Comparison of ENCODE assay signal across 15 cellular contexts in genomic region chr19:35797663-35798062, GRCh38. TPM values are rescaled to one million over a fixed set of nuclear protein-coding genes. Genes with fewer than 3 reads are reported as not detected.
DNase-seq lines count a peak whose midpoint lies in the region; ATAC-seq, FAIRE-seq and TF ChIP-seq lines count a peak whose summit lies in the region.
"Had no signal": no experiment of that assay in that cellular context is flagged by ENCODE, and none has a peak within 500 bp of the region (broad histone marks: within the 10 kb centered on the region; RNA-seq: fewer than 3 reads in every experiment).

No MANE protein-coding gene starts in this region.

- H4K20me1 ChIP-seq in K562 (replicated peaks; ENCODE audit: control insufficient read depth, insufficient read depth, low read length), result no peaks in the 10 kb centered on the region

- peak overlapping the region; percentile 80 for H2AFZ ChIP-seq in K562 (ENCODE audit: low read depth, low read length)

- no peak for TF ChIP-seq POLR2A in K562 (conservative IDR thresholded peaks at IDR 0.05)
- TF ChIP-seq POLR2A in right lobe of liver (IDR thresholded peaks at IDR 0.05), result peak; percentile 22
- TF ChIP-seq POLR2A in upper lobe of left lung (IDR thresholded peaks at IDR 0.05), result no peak

- TF ChIP-seq EP300 in K562 (IDR thresholded peaks at IDR 0.05; ENCODE audit: low read length) (no peak), upper lobe of left lung (IDR thresholded peaks at IDR 0.05) (no peak)

- DNase-seq in right cardiac atrium (peak in 1 of 3 donors; percentile 55), right atrium auricular region (ENCODE audit: low spot score) (no peak), K562 (ENCODE audit: extremely low read depth in 1 of 4, low spot score in 3 of 4) (peak; percentile 27 to 44 (median 42)), right lobe of liver (peak; percentile 52 to 77 (median 60)), upper lobe of left lung (peak in 1 of 2 donors; percentile 61), T-helper 9 cell (no peak)
- no peak for DNase-seq in CD8-positive, alpha-beta memory T cell
- DNase-seq: activated effector memory CD4-positive, alpha-beta T cell treated with anti-CD3 and anti-CD28 coated beads, Interleukin-2, amount 50 U/mL, for 16 hours; CD4-positive, alpha-beta T cell; cerebellar nuclear complex; NCI-H510A had no signal

- no peaks in the 10 kb centered on the region for H3K9me3 ChIP-seq in right cardiac atrium (ENCODE audit: control insufficient read depth, low read length)
- H3K9me3 ChIP-seq in right atrium auricular region, result no peaks in the 10 kb centered on the region
- no peaks in the 10 kb centered on the region; the same call in 1 of the 2 replicates for H3K9me3 ChIP-seq in K562 (replicated peaks; ENCODE audit: control insufficient read depth, insufficient read depth, low read depth, low read length)
- no peaks in the 10 kb centered on the region for H3K9me3 ChIP-seq in right lobe of liver
- H3K9me3 ChIP-seq in upper lobe of left lung, result no peaks in the 10 kb centered on the region
- no peaks in the 10 kb centered on the region for H3K9me3 ChIP-seq in CD8-positive, alpha-beta memory T cell (ENCODE audit: low read length)

- intact Hi-C loops in right cardiac atrium (cut with DNase I) (no loop called here), K562 (cut with micrococcal nuclease) (no loop called here), right lobe of liver (cut with DNase I) (no loop called here)

- peak overlapping the region in 1 of 7 donors; percentile 37 for H3K4me3 Mint-ChIP-seq in CD8-positive, alpha-beta memory T cell
- H3K4me3 Mint-ChIP-seq: CD4-positive, alpha-beta T cell; neural crest cell had no signal

- TF ChIP-seq CTCF in right atrium auricular region (IDR thresholded peaks at IDR 0.05) (no peak), K562 (IDR thresholded peaks at IDR 0.05 in 2 of 3, conservative IDR thresholded peaks at IDR 0.05 in 1 of 3; ENCODE audit: insufficient read depth in 2 of 3, low read depth in 1 of 3, low read length in 3 of 3) (no peak), right lobe of liver (IDR thresholded peaks at IDR 0.05) (no peak), upper lobe of left lung (IDR thresholded peaks at IDR 0.05) (no peak)

- WGBS in right cardiac atrium, result 3% methylated on average over 15 of the region's 15 CpGs
- 14% methylated on average over 5 of the region's 15 CpGs for whole genome bisulfite sequencing in K562 (ENCODE audit: insufficient coverage, low coverage, missing lambda C conversion rate)
- WGBS in right lobe of liver (ENCODE audit: insufficient coverage, low coverage, low lambda C conversion rate, missing lambda C conversion rate), result 0% methylated on average over 3 of the region's 15 CpGs
- 3 to 8% methylated on average over 11 to 13 of the region's 15 CpGs for WGBS in upper lobe of left lung, 2 donors

- H3K36me3 Mint-ChIP-seq in CD8-positive, alpha-beta memory T cell, result no peaks in the 10 kb centered on the region

- no peak overlapping the region for H3K27ac Mint-ChIP-seq in CD8-positive, alpha-beta memory T cell
- H3K27ac Mint-ChIP-seq: CD4-positive, alpha-beta T cell had no signal

- no TSS peak for BruUV-seq in K562 (replicated peaks; lab: Mats Ljungman, UMichigan)

- in situ Hi-C loops in K562 (cut with MboI), result no loop called here

- no peaks in the 10 kb centered on the region for H3K9me1 ChIP-seq in K562 (ENCODE audit: control insufficient read depth, insufficient read depth, low read length)

- H3K4me3 ChIP-seq in right cardiac atrium (ENCODE audit: low read length) (no peak overlapping the region), right atrium auricular region (peak overlapping the region in 1 of 2 donors; percentile 24), K562 (no peak overlapping the region), right lobe of liver (no peak overlapping the region), upper lobe of left lung (no peak overlapping the region)
- H3K4me3 ChIP-seq in CD8-positive, alpha-beta memory T cell (ENCODE audit: low read length), result no peak overlapping the region

- H3K27me3 Mint-ChIP-seq in CD8-positive, alpha-beta memory T cell, result peaks cover 19 to 40% of the 10 kb centered on the region in 2 donors

- no peaks in the 10 kb centered on the region for H3K79me2 ChIP-seq in K562 (ENCODE audit: control insufficient read depth, insufficient read depth, low read length)

- CTCF ChIA-PET in K562 (lab: Yijun Ruan, JAX; ENCODE audit: low intra/inter-chr PET ratio), result no interaction called here
- CTCF ChIA-PET in CD8-positive, alpha-beta memory T cell (lab: Charles Lee), result no interaction called here

- H3K27me3 ChIP-seq in right cardiac atrium (ENCODE audit: control insufficient read depth, insufficient read depth) (no peaks in the 10 kb centered on the region), right atrium auricular region (peaks cover 0 to 6% of the 10 kb centered on the region in 2 donors), K562 (ENCODE audit: control insufficient read depth in 2 of 2, insufficient read depth in 2 of 2, low read length in 2 of 2) (no peaks in the 10 kb centered on the region; a peak in 1 of 5 replicates), right lobe of liver (no peaks in the 10 kb centered on the region), upper lobe of left lung (peaks cover 0 to 11% (median 2%) of the 10 kb centered on the region in 4 donors)
- H3K27me3 ChIP-seq in CD8-positive, alpha-beta memory T cell (ENCODE audit: insufficient read depth, low read length, poor library complexity, severe bottlenecking), result no peaks in the 10 kb centered on the region

- H3K4me1 ChIP-seq in right cardiac atrium (ENCODE audit: control insufficient read depth, insufficient read depth, low read length), result no peaks in the 10 kb centered on the region
- H3K4me1 ChIP-seq in right atrium auricular region, result peaks cover 0 to 6% of the 10 kb centered on the region in 2 donors
- peaks cover 0 to 21% of the 10 kb centered on the region in 2 experiments; a peak in 3 of 5 replicates for H3K4me1 ChIP-seq in K562 (replicated peaks in 1 of 2; ENCODE audit: control insufficient read depth in 2 of 2, insufficient read depth in 2 of 2, low read length in 2 of 2)
- no peaks in the 10 kb centered on the region for H3K4me1 ChIP-seq in right lobe of liver
- peaks cover 0 to 11% (median 0%) of the 10 kb centered on the region in 4 donors for H3K4me1 ChIP-seq in upper lobe of left lung
- no peaks in the 10 kb centered on the region for H3K4me1 ChIP-seq in CD8-positive, alpha-beta memory T cell (ENCODE audit: insufficient read depth, low read length)

- peaks cover 0 to 6% (median 0%) of the 10 kb centered on the region in 3 donors for H3K4me1 Mint-ChIP-seq in CD8-positive, alpha-beta memory T cell
- H3K4me1 Mint-ChIP-seq: neural crest cell had no signal

- H3K9ac ChIP-seq in K562 (ENCODE audit: insufficient read depth in 1 of 2, low read depth in 2 of 2, low read length in 2 of 2), result peak overlapping the region in 1 of 2 experiments; percentile 79; a peak in 2 of 4 replicates

- no peak for FAIRE-seq in K562 (lab: Jason Lieb, UNC)

- H3K36me3 ChIP-seq in right atrium auricular region, result no peaks in the 10 kb centered on the region
- H3K36me3 ChIP-seq in K562 (ENCODE audit: control insufficient read depth, insufficient read depth, low read length), result no peaks in the 10 kb centered on the region
- H3K36me3 ChIP-seq in right lobe of liver, result peaks cover 0 to 6% (median 0%) of the 10 kb centered on the region in 4 donors
- H3K36me3 ChIP-seq in upper lobe of left lung, result no peaks in the 10 kb centered on the region
- H3K36me3 ChIP-seq in CD8-positive, alpha-beta memory T cell (ENCODE audit: insufficient read depth, low read length), result no peaks in the 10 kb centered on the region

- no peak for TF ChIP-seq RAD21 in K562 (CRISPR knock-in tag; conservative IDR thresholded peaks at IDR 0.05 in 1 of 2, IDR thresholded peaks at IDR 0.05 in 1 of 2)

- peak; percentile 38 for ATAC-seq in right cardiac atrium
- ATAC-seq in K562, result peak; percentile 62
- peak; percentile 77 to 81 (median 79) for ATAC-seq in right lobe of liver
- ATAC-seq in upper lobe of left lung (ENCODE audit: low FRiP score in 2 of 2), result peak; percentile 23 to 40
- ATAC-seq in HG02759 (IDR thresholded peaks at IDR 0.05; ENCODE audit: unreplicated experiment), result no peak

- H3K27ac ChIP-seq in right cardiac atrium (ENCODE audit: low read length) (no peak overlapping the region), right atrium auricular region (no peak overlapping the region), K562 (ENCODE audit: extremely low read depth, low read depth, low read length) (no peak overlapping the region), right lobe of liver (no peak overlapping the region), upper lobe of left lung (no peak overlapping the region)
- H3K27ac ChIP-seq in CD8-positive, alpha-beta memory T cell (ENCODE audit: low read depth, low read length), result no peak overlapping the region

- H3K9me3 Mint-ChIP-seq in CD8-positive, alpha-beta memory T cell, result no peaks in the 10 kb centered on the region
- H3K9me3 Mint-ChIP-seq: CD4-positive, alpha-beta T cell; neural crest cell had no signal

- no peak overlapping the region for H3K4me2 ChIP-seq in K562 (ENCODE audit: insufficient read depth, low read length)

- POLR2A ChIA-PET in K562 (lab: Yijun Ruan, JAX), result no interaction called here
- POLR2A ChIA-PET in CD8-positive, alpha-beta memory T cell (lab: Charles Lee), result no interaction called here

RNA-seq across cellular contexts. Expression of gene PRODH2, which starts 15.0 kb away (rescaled TPM):
- not detected for total RNA-seq in right cardiac atrium
- not detected for polyA plus RNA-seq in right cardiac atrium
- not detected for total RNA-seq in right atrium auricular region
- not detected in 2 replicates for total RNA-seq in K562 (2011; cell fraction: chromatin; rRNA removed; ENCODE audit: low replicate concordance)
- not detected in 2 replicates for total RNA-seq in K562 (2011; cell fraction: nucleolus; rRNA removed)
- total RNA-seq in K562 (2011; cell fraction: nucleoplasm; rRNA removed), result not detected in 2 replicates
- not detected in 2 replicates for total RNA-seq in K562 (2014; rRNA removed)
- not detected in 2 replicates for total RNA-seq in K562 (2014; rRNA removed; fragmentation: Illumina TruSeq; extraction: Trizol)
- not detected in 2 replicates for total RNA-seq in K562 (2015; rRNA removed; fragmentation: Illumina TruSeq; extraction: Trizol)
- total RNA-seq in K562 (2021), result not detected in 2 replicates
- not detected in 2 replicates for polyA plus RNA-seq in K562 (2011; rRNA removed)
- polyA plus RNA-seq in K562 (2011; cell fraction: cytosol; rRNA removed), result not detected in 2 replicates
- polyA plus RNA-seq in K562 (2011; cell fraction: nucleus; rRNA removed), result not detected in 2 replicates
- polyA plus RNA-seq in K562 (2012), result 0.04 TPM in 1 of 2 replicates, not detected in the other
- polyA plus RNA-seq in K562 (2014; fragmentation: Illumina TruSeq; extraction: Trizol), result not detected in 2 replicates
- polyA plus RNA-seq in K562 (2014; fragmentation: Nextera tagmentation; extraction: Ambion mirVana), result not detected
- not detected in 2 replicates for polyA plus RNA-seq in K562 (2014; rRNA removed)
- polyA minus RNA-seq in K562 (2011; rRNA and poly(A)+ RNA removed), result not detected in 2 replicates
- polyA minus RNA-seq in K562 (2011; cell fraction: cytosol; rRNA and poly(A)+ RNA removed), result not detected in 2 replicates
- not detected in 2 replicates for polyA minus RNA-seq in K562 (2011; cell fraction: nucleus; rRNA and poly(A)+ RNA removed)
- 100 to 1,000 TPM in 4 of 6 experiments, 10 to 100 TPM in 2; 60.3 to 281 (median 134) TPM for total RNA-seq in right lobe of liver
- total RNA-seq in upper lobe of left lung, result not detected
- total RNA-seq in CD8-positive, alpha-beta memory T cell, result not detected
- polyA plus RNA-seq in CD8-positive, alpha-beta memory T cell, result not detected
- total RNA-seq: CD4-positive, alpha-beta T cell; fibroblast of lung; kidney epithelial cell; neural crest cell had no signal
- polyA plus RNA-seq: fibroblast of lung had no signal

RNA-seq across cellular contexts. Expression of gene ARHGAP33, which starts 22.3 kb away (rescaled TPM):
- total RNA-seq in right cardiac atrium, result 10 to 100 TPM in 1 of 4 donors, 1 to 10 TPM in 3; 1.5 to 11.8 (median 4.9) TPM
- 4.3 TPM for polyA plus RNA-seq in right cardiac atrium
- 1 to 10 TPM; 1.3 to 1.4 TPM for total RNA-seq in right atrium auricular region
- total RNA-seq in K562 (2011; cell fraction: chromatin; rRNA removed; ENCODE audit: low replicate concordance), result 35.5 and 126 TPM in 2 replicates
- 56.0 and 101 TPM in 2 replicates for total RNA-seq in K562 (2011; cell fraction: nucleolus; rRNA removed)
- 38.6 and 40.3 TPM in 2 replicates for total RNA-seq in K562 (2011; cell fraction: nucleoplasm; rRNA removed)
- total RNA-seq in K562 (2014; rRNA removed), result 1.2 and 3.3 TPM in 2 replicates
- total RNA-seq in K562 (2014; rRNA removed; fragmentation: Illumina TruSeq; extraction: Trizol), result 0.41 and 1.0 TPM in 2 replicates
- 1.2 and 1.6 TPM in 2 replicates for total RNA-seq in K562 (2015; rRNA removed; fragmentation: Illumina TruSeq; extraction: Trizol)
- 13.0 and 26.6 TPM in 2 replicates for total RNA-seq in K562 (2021)
- polyA plus RNA-seq in K562 (2011; rRNA removed), result 1.9 and 10.4 TPM in 2 replicates
- polyA plus RNA-seq in K562 (2011; cell fraction: cytosol; rRNA removed), result 3.1 and 4.1 TPM in 2 replicates
- 68.3 and 69.9 TPM in 2 replicates for polyA plus RNA-seq in K562 (2011; cell fraction: nucleus; rRNA removed)
- 39.5 and 41.4 TPM in 2 replicates for polyA plus RNA-seq in K562 (2012)
- 4.9 and 10.3 TPM in 2 replicates for polyA plus RNA-seq in K562 (2014; fragmentation: Illumina TruSeq; extraction: Trizol)
- polyA plus RNA-seq in K562 (2014; fragmentation: Nextera tagmentation; extraction: Ambion mirVana), result under 1 TPM in 1 of 2 experiments, not detected in 1; 0.06 TPM
- 11.1 and 14.9 TPM in 2 replicates for polyA plus RNA-seq in K562 (2014; rRNA removed)
- polyA minus RNA-seq in K562 (2011; rRNA and poly(A)+ RNA removed), result 3.1 and 5.0 TPM in 2 replicates
- polyA minus RNA-seq in K562 (2011; cell fraction: cytosol; rRNA and poly(A)+ RNA removed), result 2.6 and 4.1 TPM in 2 replicates
- 21.0 and 24.0 TPM in 2 replicates for polyA minus RNA-seq in K562 (2011; cell fraction: nucleus; rRNA and poly(A)+ RNA removed)
- total RNA-seq in right lobe of liver, result 1 to 10 TPM in 5 of 6 experiments, under 1 TPM in 1; 0.37 to 5.2 (median 3.1) TPM
- 100 to 1,000 TPM in 1 of 6 donors, 10 to 100 TPM in 3, 1 to 10 TPM in 2; 5.9 to 109 (median 14.5) TPM for total RNA-seq in upper lobe of left lung
- 10 to 100 TPM in 1 of 2 experiments, 1 to 10 TPM in 1; 9.2 to 11.9 TPM for total RNA-seq in CD8-positive, alpha-beta memory T cell
- 0.71 TPM for polyA plus RNA-seq in CD8-positive, alpha-beta memory T cell

RNA-seq across cellular contexts. Expression of gene PROSER3, which starts 39.7 kb away (rescaled TPM):
- total RNA-seq in right cardiac atrium (10 to 100 TPM in 1 of 4 donors, 1 to 10 TPM in 3; 5.6 to 10.3 (median 7.4) TPM), right atrium auricular region (1 to 10 TPM; 7.2 TPM), K562 (2014; rRNA removed) (3.5 and 8.6 TPM in 2 replicates), K562 (2014; rRNA removed; fragmentation: Illumina TruSeq; extraction: Trizol) (4.2 and 5.1 TPM in 2 replicates), K562 (2015; rRNA removed; fragmentation: Illumina TruSeq; extraction: Trizol) (4.3 and 5.7 TPM in 2 replicates), K562 (2021) (33.2 and 39.5 TPM in 2 replicates), right lobe of liver (1 to 10 TPM; 3.9 to 5.5 (median 4.7) TPM), upper lobe of left lung (10 to 100 TPM; 13.8 to 32.5 (median 19.5) TPM)
- polyA plus RNA-seq in right cardiac atrium (6.4 TPM), K562 (2011; rRNA removed) (6.3 and 14.0 TPM in 2 replicates), K562 (2014; fragmentation: Illumina TruSeq; extraction: Trizol) (32.4 and 33.3 TPM in 2 replicates), K562 (2014; fragmentation: Nextera tagmentation; extraction: Ambion mirVana) (1 to 10 TPM; 1.0 to 1.5 TPM), K562 (2014; rRNA removed) (12.8 and 14.7 TPM in 2 replicates)
- total RNA-seq in K562 (2011; cell fraction: chromatin; rRNA removed; ENCODE audit: low replicate concordance), result 64.1 and 158 TPM in 2 replicates
- total RNA-seq in K562 (2011; cell fraction: nucleolus; rRNA removed), result 52.5 and 58.5 TPM in 2 replicates
- 66.7 and 109 TPM in 2 replicates for total RNA-seq in K562 (2011; cell fraction: nucleoplasm; rRNA removed)
- 7.7 and 11.7 TPM in 2 replicates for polyA plus RNA-seq in K562 (2011; cell fraction: cytosol; rRNA removed)
- 29.7 and 50.1 TPM in 2 replicates for polyA plus RNA-seq in K562 (2011; cell fraction: nucleus; rRNA removed)
- polyA plus RNA-seq in K562 (2012), result 17.2 and 22.4 TPM in 2 replicates
- polyA minus RNA-seq in K562 (2011; rRNA and poly(A)+ RNA removed), result 9.2 and 10.3 TPM in 2 replicates
- 15.5 and 16.1 TPM in 2 replicates for polyA minus RNA-seq in K562 (2011; cell fraction: cytosol; rRNA and poly(A)+ RNA removed)
- 10.3 and 12.0 TPM in 2 replicates for polyA minus RNA-seq in K562 (2011; cell fraction: nucleus; rRNA and poly(A)+ RNA removed)
- 10 to 100 TPM; 35.2 to 40.5 TPM for total RNA-seq in CD8-positive, alpha-beta memory T cell
- polyA plus RNA-seq in CD8-positive, alpha-beta memory T cell, result 8.3 TPM

RNA-seq across cellular contexts. Expression of gene HSPB6, which starts 40.8 kb away (rescaled TPM):
- 100 to 1,000 TPM; 107 to 207 (median 148) TPM for total RNA-seq in right cardiac atrium
- polyA plus RNA-seq in right cardiac atrium, result 209 TPM
- 100 to 1,000 TPM in 1 of 2 donors, 10 to 100 TPM in 1; 98.4 to 104 TPM for total RNA-seq in right atrium auricular region
- 0.32 TPM in 1 of 2 replicates, not detected in the other for total RNA-seq in K562 (2011; cell fraction: chromatin; rRNA removed; ENCODE audit: low replicate concordance)
- total RNA-seq in K562 (2011; cell fraction: nucleolus; rRNA removed), result 0.50 and 0.92 TPM in 2 replicates
- total RNA-seq in K562 (2011; cell fraction: nucleoplasm; rRNA removed), result not detected in 2 replicates
- not detected in 2 replicates for total RNA-seq in K562 (2014; rRNA removed)
- not detected in 2 replicates for total RNA-seq in K562 (2014; rRNA removed; fragmentation: Illumina TruSeq; extraction: Trizol)
- total RNA-seq in K562 (2015; rRNA removed; fragmentation: Illumina TruSeq; extraction: Trizol), result not detected in 2 replicates
- total RNA-seq in K562 (2021), result 0.40 and 0.55 TPM in 2 replicates
- polyA plus RNA-seq in K562 (2011; rRNA removed), result 0.05 TPM in 1 of 2 replicates, not detected in the other
- polyA plus RNA-seq in K562 (2011; cell fraction: cytosol; rRNA removed), result 0.10 and 0.13 TPM in 2 replicates
- 0.24 and 0.63 TPM in 2 replicates for polyA plus RNA-seq in K562 (2011; cell fraction: nucleus; rRNA removed)
- 0.07 and 0.51 TPM in 2 replicates for polyA plus RNA-seq in K562 (2012)
- 0.14 TPM in 1 of 2 replicates, not detected in the other for polyA plus RNA-seq in K562 (2014; fragmentation: Illumina TruSeq; extraction: Trizol)
- not detected for polyA plus RNA-seq in K562 (2014; fragmentation: Nextera tagmentation; extraction: Ambion mirVana)
- not detected in 2 replicates for polyA plus RNA-seq in K562 (2014; rRNA removed)
- polyA minus RNA-seq in K562 (2011; rRNA and poly(A)+ RNA removed), result 0.15 TPM in 1 of 2 replicates, not detected in the other
- not detected in 2 replicates for polyA minus RNA-seq in K562 (2011; cell fraction: cytosol; rRNA and poly(A)+ RNA removed)
- polyA minus RNA-seq in K562 (2011; cell fraction: nucleus; rRNA and poly(A)+ RNA removed), result 0.22 TPM in 1 of 2 replicates, not detected in the other
- total RNA-seq in right lobe of liver, result 1 to 10 TPM; 2.6 to 6.0 (median 4.5) TPM
- 10 to 100 TPM in 4 of 6 donors, 1 to 10 TPM in 2; 4.2 to 46.2 (median 18.4) TPM for total RNA-seq in upper lobe of left lung
- total RNA-seq in CD8-positive, alpha-beta memory T cell, result not detected
- polyA plus RNA-seq in CD8-positive, alpha-beta memory T cell, result not detected
- total RNA-seq: CD4-positive, alpha-beta T cell had no signal

RNA-seq across cellular contexts. Expression of gene LIN37, which starts 49.3 kb away (rescaled TPM):
- total RNA-seq in right cardiac atrium, result 10 to 100 TPM in 2 of 4 donors, 1 to 10 TPM in 2; 8.2 to 14.6 (median 10.3) TPM
- 17.9 TPM for polyA plus RNA-seq in right cardiac atrium
- 10 to 100 TPM in 1 of 2 donors, 1 to 10 TPM in 1; 8.9 to 13.6 TPM for total RNA-seq in right atrium auricular region
- 16.9 and 59.4 TPM in 2 replicates for total RNA-seq in K562 (2011; cell fraction: chromatin; rRNA removed; ENCODE audit: low replicate concordance)
- total RNA-seq in K562 (2011; cell fraction: nucleolus; rRNA removed), result 32.5 and 40.4 TPM in 2 replicates
- total RNA-seq in K562 (2011; cell fraction: nucleoplasm; rRNA removed), result 22.7 and 31.1 TPM in 2 replicates
- 7.7 and 10.3 TPM in 2 replicates for total RNA-seq in K562 (2014; rRNA removed)
- total RNA-seq in K562 (2014; rRNA removed; fragmentation: Illumina TruSeq; extraction: Trizol), result 5.0 and 5.7 TPM in 2 replicates
- 8.5 and 8.6 TPM in 2 replicates for total RNA-seq in K562 (2015; rRNA removed; fragmentation: Illumina TruSeq; extraction: Trizol)
- total RNA-seq in K562 (2021), result 9.2 TPM in 2 replicates
- polyA plus RNA-seq in K562 (2011; rRNA removed), result 4.4 and 8.7 TPM in 2 replicates
- polyA plus RNA-seq in K562 (2011; cell fraction: cytosol; rRNA removed), result 11.6 and 13.7 TPM in 2 replicates
- 45.6 and 54.7 TPM in 2 replicates for polyA plus RNA-seq in K562 (2011; cell fraction: nucleus; rRNA removed)
- 7.4 and 16.7 TPM in 2 replicates for polyA plus RNA-seq in K562 (2012)
- polyA plus RNA-seq in K562 (2014; fragmentation: Illumina TruSeq; extraction: Trizol), result 11.5 and 14.4 TPM in 2 replicates
- polyA plus RNA-seq in K562 (2014; fragmentation: Nextera tagmentation; extraction: Ambion mirVana), result 1 to 10 TPM; 1.2 to 3.1 TPM
- 9.0 and 12.5 TPM in 2 replicates for polyA plus RNA-seq in K562 (2014; rRNA removed)
- 4.6 and 4.8 TPM in 2 replicates for polyA minus RNA-seq in K562 (2011; rRNA and poly(A)+ RNA removed)
- 12.8 and 14.8 TPM in 2 replicates for polyA minus RNA-seq in K562 (2011; cell fraction: cytosol; rRNA and poly(A)+ RNA removed)
- 13.2 and 21.9 TPM in 2 replicates for polyA minus RNA-seq in K562 (2011; cell fraction: nucleus; rRNA and poly(A)+ RNA removed)
- total RNA-seq in right lobe of liver, result 1 to 10 TPM; 3.2 to 8.2 (median 4.9) TPM
- total RNA-seq in upper lobe of left lung, result 10 to 100 TPM in 3 of 6 donors, 1 to 10 TPM in 3; 4.0 to 16.9 (median 10.9) TPM
- 10 to 100 TPM in 1 of 2 experiments, 1 to 10 TPM in 1; 8.8 to 10.5 TPM for total RNA-seq in CD8-positive, alpha-beta memory T cell
- polyA plus RNA-seq in CD8-positive, alpha-beta memory T cell, result 12.7 TPM

Comparison
In these comparisons a context has a peak if more than half of its experiments do, and no peak if none do; other contexts are left out.
1. DNase-seq: peak in K562 (4 of 4) and right lobe of liver (3 of 3); none in right atrium auricular region (single experiment), T-helper 9 cell (single experiment) and CD8-positive, alpha-beta memory T cell (0 of 5).
2. RNA of gene PRODH2, which starts 15.0 kb away (total RNA-seq): 60.3 to 281 TPM in right lobe of liver; not detected in right cardiac atrium, not detected in right atrium auricular region, not detected in K562, not detected in upper lobe of left lung and not detected in CD8-positive, alpha-beta memory T cell; every median in the first group is over 10 times any median in the second.